ENCODE assay signal across 12 cellular contexts in the genomic region with DNA sequence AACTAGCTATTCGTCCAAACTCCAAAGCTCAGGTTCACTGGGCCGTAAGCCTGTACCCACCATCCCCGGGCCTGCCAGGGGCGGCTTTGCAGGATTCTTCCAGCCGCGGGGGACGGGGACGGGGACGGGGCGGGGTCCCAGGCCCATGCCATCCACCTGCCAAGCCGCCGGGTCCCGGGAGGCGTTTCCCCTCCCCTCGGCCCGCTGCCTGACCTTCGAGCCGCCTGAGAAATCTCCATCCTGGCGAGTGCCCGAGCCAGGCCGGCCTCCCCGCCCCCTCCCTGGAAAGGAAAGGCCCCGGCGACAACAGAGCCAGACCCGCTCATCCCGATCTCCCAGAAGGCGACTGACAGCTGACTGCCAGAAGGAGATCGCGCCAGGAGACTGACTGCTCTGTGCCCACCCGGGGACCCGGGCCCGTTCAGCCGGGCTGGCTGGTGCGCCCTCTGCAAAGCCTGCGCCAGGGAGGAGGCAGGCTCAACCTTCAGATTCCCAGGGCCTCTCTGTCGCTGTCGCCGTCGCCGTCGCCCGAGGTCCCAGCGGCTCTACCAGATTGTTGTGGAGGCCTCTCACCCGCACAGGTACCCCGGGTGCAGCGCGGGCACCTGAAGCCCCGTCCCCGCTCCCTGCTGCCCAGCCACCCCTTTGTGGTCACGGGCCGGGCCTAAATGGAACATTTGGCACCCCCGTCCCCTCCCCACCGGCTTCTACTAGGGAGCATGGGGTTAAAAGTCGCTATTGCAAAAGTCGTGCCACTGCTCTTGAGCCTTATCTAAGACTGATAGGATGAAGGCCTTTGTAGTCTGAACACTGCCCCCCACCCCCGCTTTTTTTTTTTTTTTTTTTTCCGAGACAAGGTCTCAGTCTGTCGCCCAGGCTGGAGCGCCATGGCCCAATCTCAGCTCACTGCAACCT. TPM values are rescaled to one million over a fixed set of nuclear protein-coding genes. Genes with fewer than 3 reads are reported as not detected.
DNase-seq lines count a peak whose midpoint lies in the region; ATAC-seq and TF ChIP-seq lines count a peak whose summit lies in the region.
"Had no signal": no experiment of that assay in that cellular context is flagged by ENCODE, and none has a peak within 500 bp of the region (broad histone marks: within the 10 kb centered on the region; RNA-seq: fewer than 3 reads in every experiment).

TSS of gene RGN (plus strand) at position 315 of the 915 bp plus-strand sequence. CDS start 2,702 bp downstream, outside the sequence.

- no peak within 1 kb of the TSS for H3K4me3 Mint-ChIP-seq in activated T-helper 1 cell treated with anti-CD3 and anti-CD28 coated beads, Interleukin-12 subunit alpha, Interleukin-12 subunit beta, Interleukin-2, Interleukin-4 antibody, amounts not matched to agents 30 ng/mL and 10 ng/mL and 1 ng/mL, durations not matched to agents 14 hours and 24 hours and 36 hours
- H3K4me3 Mint-ChIP-seq: IgD-negative memory B cell had no signal

- H3K4me1 Mint-ChIP-seq in activated T-helper 1 cell treated with anti-CD3 and anti-CD28 coated beads, Interleukin-12 subunit alpha, Interleukin-12 subunit beta, Interleukin-2, Interleukin-4 antibody, amounts not matched to agents 30 ng/mL and 10 ng/mL and 1 ng/mL, durations not matched to agents 14 hours and 24 hours and 36 hours (ENCODE audit: low read depth), result no peaks in the 10 kb centered on the region
- H3K4me1 Mint-ChIP-seq: IgD-negative memory B cell had no signal

- H3K36me3 ChIP-seq in ES-I3 (ENCODE audit: insufficient read depth, low read length), result no peaks in the 10 kb centered on the region
- no peaks in the 10 kb centered on the region for H3K36me3 ChIP-seq in iPS-20b (ENCODE audit: insufficient read depth, low read depth, low read length)

- no peaks in the 10 kb centered on the region for H3K27me3 Mint-ChIP-seq in activated T-helper 1 cell treated with anti-CD3 and anti-CD28 coated beads, Interleukin-12 subunit alpha, Interleukin-12 subunit beta, Interleukin-2, Interleukin-4 antibody, amounts not matched to agents 30 ng/mL and 10 ng/mL and 1 ng/mL, durations not matched to agents 14 hours and 24 hours and 36 hours (ENCODE audit: insufficient read depth)
- H3K27me3 Mint-ChIP-seq: IgD-negative memory B cell had no signal

- H3K9me3 ChIP-seq in ES-I3 (ENCODE audit: control insufficient read depth, insufficient read depth, low read length) (no peaks in the 10 kb centered on the region), iPS-20b (ENCODE audit: insufficient read depth, low read depth, low read length) (no peaks in the 10 kb centered on the region)

- ATAC-seq in sciatic nerve (peak; percentile 39), HG03354 (IDR thresholded peaks at IDR 0.05; ENCODE audit: poor library complexity, severe bottlenecking, unreplicated experiment) (no peak)

- peak in 4 of 10 donors; percentile 4 to 46 (median 40) for DNase-seq in dorsolateral prefrontal cortex
- no peak for DNase-seq in sciatic nerve (ENCODE audit: low spot score)
- no peak for DNase-seq in activated CD8-positive, alpha-beta memory T cell treated with anti-CD3 and anti-CD28 coated beads, Interleukin-2, amount 50 U/mL, for 48 hours
- DNase-seq in activated T-helper 1 cell treated with anti-CD3 and anti-CD28 coated beads, Interleukin-12 subunit alpha, Interleukin-12 subunit beta, Interleukin-2, Interleukin-4 antibody, amounts not matched to agents 30 ng/mL and 10 ng/mL and 1 ng/mL, durations not matched to agents 14 hours and 24 hours and 36 hours (ENCODE audit: low spot score), result no peak
- no peak for DNase-seq in NCI-H2171 (lab: John Stamatoyannopoulos, UW)
- DNase-seq: activated effector memory CD4-positive, alpha-beta T cell treated with anti-CD3 and anti-CD28 coated beads, Interleukin-2, amount 50 U/mL, for 16 hours; NCI-H524 treated with DMSO at 0.1 percent for 48 hours had no signal

- peak within 1 kb of the TSS; percentile 21 to 68 (median 51) for H3K4me3 ChIP-seq in dorsolateral prefrontal cortex
- peak within 1 kb of the TSS; percentile 47; the same call in 1 of the 2 replicates for H3K4me3 ChIP-seq in iPS-20b (ENCODE audit: low read length)

- H3K4me1 ChIP-seq in ES-I3 (ENCODE audit: insufficient read depth, low read length), result no peaks in the 10 kb centered on the region
- H3K4me1 ChIP-seq in iPS-20b (ENCODE audit: insufficient read depth, low read length), result no peaks in the 10 kb centered on the region

- H3K27me3 ChIP-seq in dorsolateral prefrontal cortex (peaks cover 0 to 64% (median 11%) of the 10 kb centered on the region in 45 donors), iPS-20b (ENCODE audit: insufficient read depth, low read length) (no peaks in the 10 kb centered on the region)

- H3K9ac ChIP-seq in ES-I3 (ENCODE audit: low read depth, low read length) (peak within 1 kb of the TSS; percentile 54; the same call in 1 of the 2 replicates), iPS-20b (ENCODE audit: low read depth, low read length) (no peak within 1 kb of the TSS)

- no peak for TF ChIP-seq CTCF in dorsolateral prefrontal cortex (IDR thresholded peaks at IDR 0.05 in 54 of 56, conservative IDR thresholded peaks at IDR 0.05 in 2 of 56; ENCODE audit: low read depth in 1 of 56, partially characterized antibody in 56 of 56)

- H3K9me3 Mint-ChIP-seq in activated T-helper 1 cell treated with anti-CD3 and anti-CD28 coated beads, Interleukin-12 subunit alpha, Interleukin-12 subunit beta, Interleukin-2, Interleukin-4 antibody, amounts not matched to agents 30 ng/mL and 10 ng/mL and 1 ng/mL, durations not matched to agents 14 hours and 24 hours and 36 hours, result no peaks in the 10 kb centered on the region
- H3K9me3 Mint-ChIP-seq: IgD-negative memory B cell had no signal

- H3K27ac ChIP-seq in dorsolateral prefrontal cortex, result peak within 1 kb of the TSS in 34 of 59 donors; percentile 7 to 77 (median 44)
- no peak within 1 kb of the TSS for H3K27ac ChIP-seq in iPS-20b (ENCODE audit: low read length)

- intact Hi-C loops in dorsolateral prefrontal cortex (cut with DNase I), result no loop called here
- intact Hi-C loops in sciatic nerve (cut with DNase I), result no loop called here
- intact Hi-C loops in activated T-helper 1 cell treated with anti-CD3 and anti-CD28 coated beads, Interleukin-12 subunit alpha, Interleukin-12 subunit beta, Interleukin-2, Interleukin-4 antibody, amounts not matched to agents 30 ng/mL and 10 ng/mL and 1 ng/mL, durations not matched to agents 14 hours and 24 hours and 36 hours (cut with micrococcal nuclease), result no loop called here

- H3K27ac Mint-ChIP-seq in activated T-helper 1 cell treated with anti-CD3 and anti-CD28 coated beads, Interleukin-12 subunit alpha, Interleukin-12 subunit beta, Interleukin-2, Interleukin-4 antibody, amounts not matched to agents 30 ng/mL and 10 ng/mL and 1 ng/mL, durations not matched to agents 14 hours and 24 hours and 36 hours, result no peak within 1 kb of the TSS
- H3K27ac Mint-ChIP-seq: IgD-negative memory B cell had no signal

- H3K36me3 Mint-ChIP-seq in activated T-helper 1 cell treated with anti-CD3 and anti-CD28 coated beads, Interleukin-12 subunit alpha, Interleukin-12 subunit beta, Interleukin-2, Interleukin-4 antibody, amounts not matched to agents 30 ng/mL and 10 ng/mL and 1 ng/mL, durations not matched to agents 14 hours and 24 hours and 36 hours (ENCODE audit: low read depth), result no peaks in the 10 kb centered on the region
- H3K36me3 Mint-ChIP-seq: IgD-negative memory B cell had no signal

RNA-seq across cellular contexts. Expression of gene RGN, which starts in this region (rescaled TPM):
- total RNA-seq in dorsolateral prefrontal cortex (10 to 100 TPM; 15.1 to 39.4 (median 24.7) TPM), sciatic nerve (6.0 TPM)
- total RNA-seq in activated T-helper 1 cell treated with anti-CD3 and anti-CD28 coated beads, Interleukin-12 subunit alpha, Interleukin-12 subunit beta, Interleukin-2, Interleukin-4 antibody, amounts not matched to agents 30 ng/mL and 10 ng/mL and 1 ng/mL, durations not matched to agents 14 hours and 24 hours and 36 hours, result not detected in 2 replicates
- total RNA-seq: T-helper 2 cell treated with Interferon-gamma antibody and Interleukin-4, amounts not matched to agents 100 ng/mL and 5 ng/mL, for 36 hours had no signal
